1 cellular context compared by ENCODE assay signal in the genomic region with DNA sequence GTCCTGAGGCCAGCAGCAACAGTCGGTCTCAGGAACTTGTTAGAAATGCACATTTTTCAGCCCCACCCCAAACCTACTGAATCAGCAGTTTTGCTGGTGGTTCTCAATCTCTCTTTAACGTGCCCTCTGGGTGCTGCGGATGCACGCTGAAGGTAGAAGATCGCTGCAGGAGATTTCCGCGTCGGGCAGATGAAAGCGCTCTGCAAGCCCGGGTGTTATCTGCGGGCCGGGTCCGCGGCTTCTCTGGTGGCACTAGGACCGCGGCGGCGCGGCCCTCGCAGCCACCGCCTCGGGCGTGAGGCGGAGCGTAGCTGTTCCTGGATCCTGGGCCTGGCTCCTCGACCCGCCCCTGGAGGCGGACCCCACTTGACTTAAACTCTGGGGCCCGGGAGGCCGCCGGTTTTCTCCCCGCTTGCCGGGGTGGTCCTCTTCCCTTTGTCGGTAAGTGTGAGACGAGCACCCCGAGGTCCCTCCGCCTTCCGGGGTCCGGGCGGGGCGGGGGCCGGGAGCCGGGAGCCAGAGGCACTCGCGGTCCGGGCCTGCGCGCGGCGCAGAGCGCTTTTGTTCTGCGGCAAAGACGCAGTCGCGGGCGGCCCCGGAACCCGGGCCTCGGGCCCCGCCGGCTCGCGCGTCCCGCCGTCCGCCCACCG.
TF ChIP-seq lines count a peak whose summit lies in the region.

A gene with protein sequence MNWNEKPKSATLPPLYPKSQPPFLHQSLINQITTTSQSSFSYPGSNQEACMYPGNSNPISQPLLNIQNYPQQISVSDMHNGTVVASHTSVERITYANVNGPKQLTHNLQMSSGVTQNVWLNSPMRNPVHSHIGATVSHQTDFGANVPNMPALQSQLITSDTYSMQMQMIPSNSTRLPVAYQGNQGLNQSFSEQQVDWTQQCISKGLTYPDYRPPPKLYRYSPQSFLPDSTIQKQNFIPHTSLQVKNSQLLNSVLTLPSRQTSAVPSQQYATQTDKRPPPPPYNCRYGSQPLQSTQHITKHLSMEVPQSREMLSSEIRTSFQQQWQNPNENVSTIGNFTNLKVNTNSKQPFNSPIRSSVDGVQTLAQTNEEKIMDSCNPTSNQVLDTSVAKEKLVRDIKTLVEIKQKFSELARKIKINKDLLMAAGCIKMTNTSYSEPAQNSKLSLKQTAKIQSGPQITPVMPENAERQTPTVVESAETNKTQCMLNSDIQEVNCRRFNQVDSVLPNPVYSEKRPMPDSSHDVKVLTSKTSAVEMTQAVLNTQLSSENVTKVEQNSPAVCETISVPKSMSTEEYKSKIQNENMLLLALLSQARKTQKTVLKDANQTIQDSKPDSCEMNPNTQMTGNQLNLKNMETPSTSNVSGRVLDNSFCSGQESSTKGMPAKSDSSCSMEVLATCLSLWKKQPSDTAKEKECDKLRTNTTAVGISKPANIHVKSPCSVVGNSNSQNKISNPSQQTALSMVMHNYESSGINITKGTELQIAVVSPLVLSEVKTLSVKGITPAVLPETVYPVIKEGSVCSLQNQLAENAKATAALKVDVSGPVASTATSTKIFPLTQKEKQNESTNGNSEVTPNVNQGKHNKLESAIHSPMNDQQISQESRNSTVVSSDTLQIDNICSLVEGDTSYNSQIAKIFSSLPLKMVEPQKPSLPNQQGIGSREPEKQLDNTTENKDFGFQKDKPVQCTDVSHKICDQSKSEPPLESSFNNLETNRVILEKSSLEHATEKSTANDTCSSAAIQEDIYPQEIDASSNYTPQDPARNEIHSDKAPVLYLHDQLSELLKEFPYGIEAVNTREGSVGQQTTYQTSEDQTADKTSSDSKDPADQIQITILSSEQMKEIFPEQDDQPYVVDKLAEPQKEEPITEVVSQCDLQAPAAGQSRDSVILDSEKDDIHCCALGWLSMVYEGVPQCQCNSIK (N-terminal part only) (plus strand): TSS at position 365 of the 650 bp plus-strand sequence. CDS start 21,541 bp downstream, outside the sequence.

TF ChIP-seq in HepG2, 621 proteins besides CTCF, POLR2A, EP300 and RAD21 (continued from another document and continues in another):
- TF ChIP-seq, protein P1, sequence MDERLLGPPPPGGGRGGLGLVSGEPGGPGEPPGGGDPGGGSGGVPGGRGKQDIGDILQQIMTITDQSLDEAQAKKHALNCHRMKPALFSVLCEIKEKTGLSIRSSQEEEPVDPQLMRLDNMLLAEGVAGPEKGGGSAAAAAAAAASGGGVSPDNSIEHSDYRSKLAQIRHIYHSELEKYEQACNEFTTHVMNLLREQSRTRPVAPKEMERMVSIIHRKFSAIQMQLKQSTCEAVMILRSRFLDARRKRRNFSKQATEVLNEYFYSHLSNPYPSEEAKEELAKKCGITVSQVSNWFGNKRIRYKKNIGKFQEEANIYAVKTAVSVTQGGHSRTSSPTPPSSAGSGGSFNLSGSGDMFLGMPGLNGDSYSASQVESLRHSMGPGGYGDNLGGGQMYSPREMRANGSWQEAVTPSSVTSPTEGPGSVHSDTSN (CRISPR knock-in tag; IDR thresholded peaks at IDR 0.05) = no peak
- TF ChIP-seq ZNF556 (CRISPR knock-in tag; IDR thresholded peaks at IDR 0.05; ENCODE audit: borderline replicate concordance) (peak; percentile 38; the same call in 1 of the 2 replicates), ZNF460 (CRISPR knock-in tag; IDR thresholded peaks at IDR 0.05; ENCODE audit: borderline replicate concordance) (no peak), GATAD1 (CRISPR knock-in tag; IDR thresholded peaks at IDR 0.05) (peak; percentile 44; the same call in 1 of the 2 replicates), GZF1 (CRISPR knock-in tag; IDR thresholded peaks at IDR 0.05) (peak; percentile 50; the same call in 1 of the 2 replicates), SIN3A (IDR thresholded peaks at IDR 0.05; ENCODE audit: borderline replicate concordance, low read depth, low read length) (peak; percentile 69; the same call in 1 of the 2 replicates), ETV6 (CRISPR knock-in tag; conservative IDR thresholded peaks at IDR 0.05) (no peak; the same call in 1 of the 2 replicates), ZNF451 (CRISPR knock-in tag; IDR thresholded peaks at IDR 0.05) (no peak), ZNF468 (CRISPR knock-in tag; IDR thresholded peaks at IDR 0.05) (no peak), U2AF2 (IDR thresholded peaks at IDR 0.05; ENCODE audit: low read depth, low read length) (no peak), ZNF878 (CRISPR knock-in tag; IDR thresholded peaks at IDR 0.05) (peak; percentile 71; the same call in 1 of the 2 replicates), ZSCAN12 (CRISPR knock-in tag; IDR thresholded peaks at IDR 0.05) (no peak), BRCA1 (CRISPR knock-in tag; IDR thresholded peaks at IDR 0.05) (no peak), ZBTB42 (CRISPR knock-in tag; IDR thresholded peaks at IDR 0.05) (0 out of 2 replicates have a peak, but pooled peaks have one; percentile 29), ZNF101 (CRISPR knock-in tag; IDR thresholded peaks at IDR 0.05; ENCODE audit: borderline replicate concordance, low read depth) (no peak)
- TF ChIP-seq, protein P2, sequence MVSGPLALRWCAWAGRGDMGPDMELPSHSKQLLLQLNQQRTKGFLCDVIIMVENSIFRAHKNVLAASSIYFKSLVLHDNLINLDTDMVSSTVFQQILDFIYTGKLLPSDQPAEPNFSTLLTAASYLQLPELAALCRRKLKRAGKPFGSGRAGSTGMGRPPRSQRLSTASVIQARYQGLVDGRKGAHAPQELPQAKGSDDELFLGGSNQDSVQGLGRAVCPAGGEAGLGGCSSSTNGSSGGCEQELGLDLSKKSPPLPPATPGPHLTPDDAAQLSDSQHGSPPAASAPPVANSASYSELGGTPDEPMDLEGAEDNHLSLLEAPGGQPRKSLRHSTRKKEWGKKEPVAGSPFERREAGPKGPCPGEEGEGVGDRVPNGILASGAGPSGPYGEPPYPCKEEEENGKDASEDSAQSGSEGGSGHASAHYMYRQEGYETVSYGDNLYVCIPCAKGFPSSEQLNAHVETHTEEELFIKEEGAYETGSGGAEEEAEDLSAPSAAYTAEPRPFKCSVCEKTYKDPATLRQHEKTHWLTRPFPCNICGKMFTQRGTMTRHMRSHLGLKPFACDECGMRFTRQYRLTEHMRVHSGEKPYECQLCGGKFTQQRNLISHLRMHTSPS (CRISPR knock-in tag; IDR thresholded peaks at IDR 0.05; ENCODE audit: low read depth) = peak; percentile 42; the same call in 1 of the 2 replicates
- TF ChIP-seq, protein P3, sequence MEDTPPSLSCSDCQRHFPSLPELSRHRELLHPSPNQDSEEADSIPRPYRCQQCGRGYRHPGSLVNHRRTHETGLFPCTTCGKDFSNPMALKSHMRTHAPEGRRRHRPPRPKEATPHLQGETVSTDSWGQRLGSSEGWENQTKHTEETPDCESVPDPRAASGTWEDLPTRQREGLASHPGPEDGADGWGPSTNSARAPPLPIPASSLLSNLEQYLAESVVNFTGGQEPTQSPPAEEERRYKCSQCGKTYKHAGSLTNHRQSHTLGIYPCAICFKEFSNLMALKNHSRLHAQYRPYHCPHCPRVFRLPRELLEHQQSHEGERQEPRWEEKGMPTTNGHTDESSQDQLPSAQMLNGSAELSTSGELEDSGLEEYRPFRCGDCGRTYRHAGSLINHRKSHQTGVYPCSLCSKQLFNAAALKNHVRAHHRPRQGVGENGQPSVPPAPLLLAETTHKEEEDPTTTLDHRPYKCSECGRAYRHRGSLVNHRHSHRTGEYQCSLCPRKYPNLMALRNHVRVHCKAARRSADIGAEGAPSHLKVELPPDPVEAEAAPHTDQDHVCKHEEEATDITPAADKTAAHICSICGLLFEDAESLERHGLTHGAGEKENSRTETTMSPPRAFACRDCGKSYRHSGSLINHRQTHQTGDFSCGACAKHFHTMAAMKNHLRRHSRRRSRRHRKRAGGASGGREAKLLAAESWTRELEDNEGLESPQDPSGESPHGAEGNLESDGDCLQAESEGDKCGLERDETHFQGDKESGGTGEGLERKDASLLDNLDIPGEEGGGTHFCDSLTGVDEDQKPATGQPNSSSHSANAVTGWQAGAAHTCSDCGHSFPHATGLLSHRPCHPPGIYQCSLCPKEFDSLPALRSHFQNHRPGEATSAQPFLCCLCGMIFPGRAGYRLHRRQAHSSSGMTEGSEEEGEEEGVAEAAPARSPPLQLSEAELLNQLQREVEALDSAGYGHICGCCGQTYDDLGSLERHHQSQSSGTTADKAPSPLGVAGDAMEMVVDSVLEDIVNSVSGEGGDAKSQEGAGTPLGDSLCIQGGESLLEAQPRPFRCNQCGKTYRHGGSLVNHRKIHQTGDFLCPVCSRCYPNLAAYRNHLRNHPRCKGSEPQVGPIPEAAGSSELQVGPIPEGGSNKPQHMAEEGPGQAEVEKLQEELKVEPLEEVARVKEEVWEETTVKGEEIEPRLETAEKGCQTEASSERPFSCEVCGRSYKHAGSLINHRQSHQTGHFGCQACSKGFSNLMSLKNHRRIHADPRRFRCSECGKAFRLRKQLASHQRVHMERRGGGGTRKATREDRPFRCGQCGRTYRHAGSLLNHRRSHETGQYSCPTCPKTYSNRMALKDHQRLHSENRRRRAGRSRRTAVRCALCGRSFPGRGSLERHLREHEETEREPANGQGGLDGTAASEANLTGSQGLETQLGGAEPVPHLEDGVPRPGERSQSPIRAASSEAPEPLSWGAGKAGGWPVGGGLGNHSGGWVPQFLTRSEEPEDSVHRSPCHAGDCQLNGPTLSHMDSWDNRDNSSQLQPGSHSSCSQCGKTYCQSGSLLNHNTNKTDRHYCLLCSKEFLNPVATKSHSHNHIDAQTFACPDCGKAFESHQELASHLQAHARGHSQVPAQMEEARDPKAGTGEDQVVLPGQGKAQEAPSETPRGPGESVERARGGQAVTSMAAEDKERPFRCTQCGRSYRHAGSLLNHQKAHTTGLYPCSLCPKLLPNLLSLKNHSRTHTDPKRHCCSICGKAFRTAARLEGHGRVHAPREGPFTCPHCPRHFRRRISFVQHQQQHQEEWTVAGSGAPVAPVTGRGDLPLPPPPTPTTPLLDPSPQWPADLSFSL (CRISPR knock-in tag; IDR thresholded peaks at IDR 0.05) = no peak
- TF ChIP-seq, protein P4, sequence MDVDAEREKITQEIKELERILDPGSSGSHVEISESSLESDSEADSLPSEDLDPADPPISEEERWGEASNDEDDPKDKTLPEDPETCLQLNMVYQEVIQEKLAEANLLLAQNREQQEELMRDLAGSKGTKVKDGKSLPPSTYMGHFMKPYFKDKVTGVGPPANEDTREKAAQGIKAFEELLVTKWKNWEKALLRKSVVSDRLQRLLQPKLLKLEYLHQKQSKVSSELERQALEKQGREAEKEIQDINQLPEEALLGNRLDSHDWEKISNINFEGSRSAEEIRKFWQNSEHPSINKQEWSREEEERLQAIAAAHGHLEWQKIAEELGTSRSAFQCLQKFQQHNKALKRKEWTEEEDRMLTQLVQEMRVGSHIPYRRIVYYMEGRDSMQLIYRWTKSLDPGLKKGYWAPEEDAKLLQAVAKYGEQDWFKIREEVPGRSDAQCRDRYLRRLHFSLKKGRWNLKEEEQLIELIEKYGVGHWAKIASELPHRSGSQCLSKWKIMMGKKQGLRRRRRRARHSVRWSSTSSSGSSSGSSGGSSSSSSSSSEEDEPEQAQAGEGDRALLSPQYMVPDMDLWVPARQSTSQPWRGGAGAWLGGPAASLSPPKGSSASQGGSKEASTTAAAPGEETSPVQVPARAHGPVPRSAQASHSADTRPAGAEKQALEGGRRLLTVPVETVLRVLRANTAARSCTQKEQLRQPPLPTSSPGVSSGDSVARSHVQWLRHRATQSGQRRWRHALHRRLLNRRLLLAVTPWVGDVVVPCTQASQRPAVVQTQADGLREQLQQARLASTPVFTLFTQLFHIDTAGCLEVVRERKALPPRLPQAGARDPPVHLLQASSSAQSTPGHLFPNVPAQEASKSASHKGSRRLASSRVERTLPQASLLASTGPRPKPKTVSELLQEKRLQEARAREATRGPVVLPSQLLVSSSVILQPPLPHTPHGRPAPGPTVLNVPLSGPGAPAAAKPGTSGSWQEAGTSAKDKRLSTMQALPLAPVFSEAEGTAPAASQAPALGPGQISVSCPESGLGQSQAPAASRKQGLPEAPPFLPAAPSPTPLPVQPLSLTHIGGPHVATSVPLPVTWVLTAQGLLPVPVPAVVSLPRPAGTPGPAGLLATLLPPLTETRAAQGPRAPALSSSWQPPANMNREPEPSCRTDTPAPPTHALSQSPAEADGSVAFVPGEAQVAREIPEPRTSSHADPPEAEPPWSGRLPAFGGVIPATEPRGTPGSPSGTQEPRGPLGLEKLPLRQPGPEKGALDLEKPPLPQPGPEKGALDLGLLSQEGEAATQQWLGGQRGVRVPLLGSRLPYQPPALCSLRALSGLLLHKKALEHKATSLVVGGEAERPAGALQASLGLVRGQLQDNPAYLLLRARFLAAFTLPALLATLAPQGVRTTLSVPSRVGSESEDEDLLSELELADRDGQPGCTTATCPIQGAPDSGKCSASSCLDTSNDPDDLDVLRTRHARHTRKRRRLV (CRISPR knock-in tag; IDR thresholded peaks at IDR 0.05) = no peak
- TF ChIP-seq, protein P5, sequence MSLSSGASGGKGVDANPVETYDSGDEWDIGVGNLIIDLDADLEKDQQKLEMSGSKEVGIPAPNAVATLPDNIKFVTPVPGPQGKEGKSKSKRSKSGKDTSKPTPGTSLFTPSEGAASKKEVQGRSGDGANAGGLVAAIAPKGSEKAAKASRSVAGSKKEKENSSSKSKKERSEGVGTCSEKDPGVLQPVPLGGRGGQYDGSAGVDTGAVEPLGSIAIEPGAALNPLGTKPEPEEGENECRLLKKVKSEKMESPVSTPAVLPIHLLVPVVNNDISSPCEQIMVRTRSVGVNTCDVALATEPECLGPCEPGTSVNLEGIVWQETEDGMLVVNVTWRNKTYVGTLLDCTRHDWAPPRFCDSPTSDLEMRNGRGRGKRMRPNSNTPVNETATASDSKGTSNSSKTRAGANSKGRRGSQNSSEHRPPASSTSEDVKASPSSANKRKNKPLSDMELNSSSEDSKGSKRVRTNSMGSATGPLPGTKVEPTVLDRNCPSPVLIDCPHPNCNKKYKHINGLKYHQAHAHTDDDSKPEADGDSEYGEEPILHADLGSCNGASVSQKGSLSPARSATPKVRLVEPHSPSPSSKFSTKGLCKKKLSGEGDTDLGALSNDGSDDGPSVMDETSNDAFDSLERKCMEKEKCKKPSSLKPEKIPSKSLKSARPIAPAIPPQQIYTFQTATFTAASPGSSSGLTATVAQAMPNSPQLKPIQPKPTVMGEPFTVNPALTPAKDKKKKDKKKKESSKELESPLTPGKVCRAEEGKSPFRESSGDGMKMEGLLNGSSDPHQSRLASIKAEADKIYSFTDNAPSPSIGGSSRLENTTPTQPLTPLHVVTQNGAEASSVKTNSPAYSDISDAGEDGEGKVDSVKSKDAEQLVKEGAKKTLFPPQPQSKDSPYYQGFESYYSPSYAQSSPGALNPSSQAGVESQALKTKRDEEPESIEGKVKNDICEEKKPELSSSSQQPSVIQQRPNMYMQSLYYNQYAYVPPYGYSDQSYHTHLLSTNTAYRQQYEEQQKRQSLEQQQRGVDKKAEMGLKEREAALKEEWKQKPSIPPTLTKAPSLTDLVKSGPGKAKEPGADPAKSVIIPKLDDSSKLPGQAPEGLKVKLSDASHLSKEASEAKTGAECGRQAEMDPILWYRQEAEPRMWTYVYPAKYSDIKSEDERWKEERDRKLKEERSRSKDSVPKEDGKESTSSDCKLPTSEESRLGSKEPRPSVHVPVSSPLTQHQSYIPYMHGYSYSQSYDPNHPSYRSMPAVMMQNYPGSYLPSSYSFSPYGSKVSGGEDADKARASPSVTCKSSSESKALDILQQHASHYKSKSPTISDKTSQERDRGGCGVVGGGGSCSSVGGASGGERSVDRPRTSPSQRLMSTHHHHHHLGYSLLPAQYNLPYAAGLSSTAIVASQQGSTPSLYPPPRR (CRISPR knock-in tag; IDR thresholded peaks at IDR 0.05; ENCODE audit: borderline replicate concordance) = peak; percentile 27; the same call in 1 of the 2 replicates
